Comparison of ENCODE assay signal across 7 cellular contexts in genomic region chrX:48540480-48540879, GRCh38. TPM values are rescaled to one million over a fixed set of nuclear protein-coding genes. Genes with fewer than 3 reads are reported as not detected.
DNase-seq lines count a peak whose midpoint lies in the region; ATAC-seq and TF ChIP-seq lines count a peak whose summit lies in the region.
"Had no signal": no experiment of that assay in that cellular context is flagged by ENCODE, and none has a peak within 500 bp of the region (broad histone marks: within the 10 kb centered on the region; RNA-seq: fewer than 3 reads in every experiment).

No MANE protein-coding gene starts in this region.

- no peaks in the 10 kb centered on the region for H3K27me3 ChIP-seq in suprapubic skin

- no peaks in the 10 kb centered on the region for H3K9me3 ChIP-seq in suprapubic skin

- TF ChIP-seq CTCF in epithelial cell of proximal tubule (conservative IDR thresholded peaks at IDR 0.05; ENCODE audit: low read depth, low read length), result no peak
- TF ChIP-seq CTCF in suprapubic skin (IDR thresholded peaks at IDR 0.05), result no peak

- no peak for TF ChIP-seq POLR2A in suprapubic skin (IDR thresholded peaks at IDR 0.05)

- peak overlapping the region; percentile 98 for H3K27ac Mint-ChIP-seq in activated CD8-positive, alpha-beta memory T cell treated with anti-CD3 and anti-CD28 coated beads, Interleukin-2, amount 10 ng/mL, durations not matched to agents 7 days and 5 days

- peaks cover 23% of the 10 kb centered on the region for H3K4me1 Mint-ChIP-seq in activated CD8-positive, alpha-beta memory T cell treated with anti-CD3 and anti-CD28 coated beads, Interleukin-2, amount 10 ng/mL, durations not matched to agents 7 days and 5 days

- 67% methylated on average over 7 of the region's 7 CpGs for WGBS in suprapubic skin

- H3K4me1 ChIP-seq in suprapubic skin, result peaks cover 9% of the 10 kb centered on the region

- H3K27me3 Mint-ChIP-seq in activated CD8-positive, alpha-beta memory T cell treated with anti-CD3 and anti-CD28 coated beads, Interleukin-2, amount 10 ng/mL, durations not matched to agents 7 days and 5 days, result no peaks in the 10 kb centered on the region

- H3K4me3 Mint-ChIP-seq in activated CD8-positive, alpha-beta memory T cell treated with anti-CD3 and anti-CD28 coated beads, Interleukin-2, amount 10 ng/mL, durations not matched to agents 7 days and 5 days, result peak overlapping the region; percentile 83

- H3K9me3 Mint-ChIP-seq in activated CD8-positive, alpha-beta memory T cell treated with anti-CD3 and anti-CD28 coated beads, Interleukin-2, amount 10 ng/mL, durations not matched to agents 7 days and 5 days (ENCODE audit: low read depth), result no peaks in the 10 kb centered on the region

- peak overlapping the region; percentile 93 for H3K27ac ChIP-seq in suprapubic skin

- CTCF ChIA-PET in activated CD8-positive, alpha-beta memory T cell treated with anti-CD3 and anti-CD28 coated beads, Interleukin-2, amount 10 ng/mL, durations not matched to agents 7 days and 5 days (lab: Charles Lee), result interaction anchor here (0.8 to 2.3 kb wide), 12 partner anchors 10 to 540 kb away, joined by 3 to 16 read pairs (median 6); partner anchors contain the start of genes EBP, FTSJ1, PORCN and RBM3

- DNase-seq in activated CD8-positive, alpha-beta memory T cell treated with anti-CD3 and anti-CD28 coated beads, Interleukin-2, amount 10 ng/mL, durations not matched to agents 7 days and 5 days, result peak; percentile 41
- no peak for DNase-seq in activated CD8-positive, alpha-beta memory T cell treated with anti-CD3 and anti-CD28 coated beads, Interleukin-2, amount 50 U/mL, for 4 hours
- no peak for DNase-seq in epithelial cell of proximal tubule (ENCODE audit: low read depth)
- no peak for DNase-seq in suprapubic skin (ENCODE audit: low spot score in 2 of 2)
- DNase-seq in kidney glomerular epithelial cell (lab: John Stamatoyannopoulos, UW), result no peak
- DNase-seq: foreskin melanocyte had no signal

- peaks cover 16% of the 10 kb centered on the region for H3K36me3 Mint-ChIP-seq in activated CD8-positive, alpha-beta memory T cell treated with anti-CD3 and anti-CD28 coated beads, Interleukin-2, amount 10 ng/mL, durations not matched to agents 7 days and 5 days

- no peak for TF ChIP-seq EP300 in suprapubic skin (IDR thresholded peaks at IDR 0.05)

- no peak for ATAC-seq in activated CD8-positive, alpha-beta memory T cell treated with anti-CD3 and anti-CD28 coated beads, Interleukin-2, amount 10 ng/mL, durations not matched to agents 7 days and 5 days
- ATAC-seq in HG02885 (IDR thresholded peaks at IDR 0.05; ENCODE audit: poor library complexity, unreplicated experiment), result no peak

- H3K36me3 ChIP-seq in suprapubic skin, result peaks cover 9% of the 10 kb centered on the region

- peak overlapping the region; percentile 75 for H3K4me3 ChIP-seq in epithelial cell of proximal tubule (ENCODE audit: low read depth, low read length)
- H3K4me3 ChIP-seq in suprapubic skin, result peak overlapping the region; percentile 66

RNA-seq across cellular contexts. Expression of gene TBC1D25, which starts 1.0 kb away (rescaled TPM):
- 10 to 100 TPM; 23.2 to 26.3 TPM for total RNA-seq in activated CD8-positive, alpha-beta memory T cell treated with anti-CD3 and anti-CD28 coated beads, Interleukin-2, amount 10 ng/mL, durations not matched to agents 7 days and 5 days
- total RNA-seq in epithelial cell of proximal tubule, result 7.4 and 10.7 TPM in 2 replicates
- total RNA-seq in suprapubic skin, result 10 to 100 TPM; 12.9 to 21.2 (median 17.3) TPM

RNA-seq across cellular contexts. Expression of gene EBP, which starts 18.9 kb away (rescaled TPM):
- 100 to 1,000 TPM; 359 to 395 TPM for total RNA-seq in activated CD8-positive, alpha-beta memory T cell treated with anti-CD3 and anti-CD28 coated beads, Interleukin-2, amount 10 ng/mL, durations not matched to agents 7 days and 5 days
- total RNA-seq in epithelial cell of proximal tubule, result 93.7 and 190 TPM in 2 replicates
- total RNA-seq in suprapubic skin, result 10 to 100 TPM; 43.4 to 82.7 (median 71.9) TPM

RNA-seq across cellular contexts. Expression of gene PORCN, which starts 31.7 kb away (rescaled TPM):
- 10 to 100 TPM; 22.4 to 25.7 TPM for total RNA-seq in activated CD8-positive, alpha-beta memory T cell treated with anti-CD3 and anti-CD28 coated beads, Interleukin-2, amount 10 ng/mL, durations not matched to agents 7 days and 5 days
- total RNA-seq in epithelial cell of proximal tubule (6.6 and 18.7 TPM in 2 replicates), suprapubic skin (10 to 100 TPM; 16.7 to 34.5 (median 25.8) TPM)

RNA-seq across cellular contexts. Expression of gene RBM3, which starts 33.8 kb away (rescaled TPM):
- 100 to 1,000 TPM; 149 to 183 TPM for total RNA-seq in activated CD8-positive, alpha-beta memory T cell treated with anti-CD3 and anti-CD28 coated beads, Interleukin-2, amount 10 ng/mL, durations not matched to agents 7 days and 5 days
- total RNA-seq in epithelial cell of proximal tubule (179 and 221 TPM in 2 replicates), suprapubic skin (100 to 1,000 TPM; 167 to 245 (median 204) TPM)

RNA-seq across cellular contexts. Expression of gene WDR13, which starts 56.8 kb away (rescaled TPM):
- 10 to 100 TPM; 32.6 to 42.9 TPM for total RNA-seq in activated CD8-positive, alpha-beta memory T cell treated with anti-CD3 and anti-CD28 coated beads, Interleukin-2, amount 10 ng/mL, durations not matched to agents 7 days and 5 days
- 64.9 and 82.8 TPM in 2 replicates for total RNA-seq in epithelial cell of proximal tubule
- total RNA-seq in suprapubic skin, result 100 to 1,000 TPM in 1 of 4 donors, 10 to 100 TPM in 3; 71.1 to 105 (median 93.2) TPM
